ENCODE assay signal across 26 cellular contexts in genomic region chr3:10653241-10653640, GRCh38.
"Had no signal": no experiment of that assay in that cellular context is flagged by ENCODE, and none has a peak within 500 bp of the region (broad histone marks: within the 10 kb centered on the region; RNA-seq: fewer than 3 reads in every experiment).

No MANE protein-coding gene starts in this region.

- H3K9me3 Mint-ChIP-seq: activated CD4-positive, alpha-beta memory T cell treated with anti-CD3 and anti-CD28 coated beads, Interleukin-2, amount 10 ng/mL, durations not matched to agents 7 days and 5 days; activated CD4-positive, alpha-beta T cell treated with anti-CD3 and anti-CD28 coated beads, Interleukin-2, amount 10 ng/mL, durations not matched to agents 24 days and 14 days; activated T-cell treated with anti-CD3 and anti-CD28 coated beads, Interleukin-2, amount 50 U/mL, for 4 hours; activated T-helper 17 cell treated with anti-CD3 and anti-CD28 coated beads, Interleukin-2, amount 50 U/mL, for 72 hours had no signal

- H3K36me3 Mint-ChIP-seq: activated naive CD8-positive, alpha-beta T cell had no signal

- H3K27me3 ChIP-seq: body of pancreas, colonic mucosa, gastrocnemius medialis had no signal

- ATAC-seq: activated CD4-positive, alpha-beta T cell treated with anti-CD3 and anti-CD28 coated beads for 36 hours; activated T-cell treated with anti-CD3 and anti-CD28 coated beads, Interleukin-2, amount 50 U/mL, for 4 hours; activated T-helper 17 cell treated with anti-CD3 and anti-CD28 coated beads, Interleukin-2, amount 50 U/mL, for 72 hours; body of pancreas; foreskin keratinocyte; gastrocnemius medialis; heart left ventricle had no signal

- H3K27ac ChIP-seq: body of pancreas, colonic mucosa, esophagus muscularis mucosa, foreskin keratinocyte, gastrocnemius medialis, heart left ventricle had no signal

- H3K4me3 Mint-ChIP-seq: activated CD4-positive, alpha-beta memory T cell treated with anti-CD3 and anti-CD28 coated beads, Interleukin-2, amount 10 ng/mL, durations not matched to agents 7 days and 5 days; activated CD4-positive, alpha-beta T cell treated with anti-CD3 and anti-CD28 coated beads for 36 hours; activated CD4-positive, alpha-beta T cell treated with anti-CD3 and anti-CD28 coated beads, Interleukin-2, amount 10 ng/mL, durations not matched to agents 24 days and 14 days; activated naive CD8-positive, alpha-beta T cell; activated T-cell treated with anti-CD3 and anti-CD28 coated beads, Interleukin-2, amount 50 U/mL, for 4 hours; activated T-helper 17 cell treated with anti-CD3 and anti-CD28 coated beads, Interleukin-2, amount 50 U/mL, for 72 hours had no signal

- H3K4me1 ChIP-seq: body of pancreas, colonic mucosa, esophagus muscularis mucosa, foreskin keratinocyte, gastrocnemius medialis, heart left ventricle had no signal

- H3K36me3 ChIP-seq: colonic mucosa, esophagus muscularis mucosa, gastrocnemius medialis, heart left ventricle had no signal

- H3K27ac Mint-ChIP-seq: activated CD4-positive, alpha-beta memory T cell treated with anti-CD3 and anti-CD28 coated beads, Interleukin-2, amount 10 ng/mL, durations not matched to agents 7 days and 5 days; activated CD4-positive, alpha-beta T cell treated with anti-CD3 and anti-CD28 coated beads for 36 hours; activated CD4-positive, alpha-beta T cell treated with anti-CD3 and anti-CD28 coated beads, Interleukin-2, amount 10 ng/mL, durations not matched to agents 24 days and 14 days; activated naive CD8-positive, alpha-beta T cell; activated T-helper 17 cell treated with anti-CD3 and anti-CD28 coated beads, Interleukin-2, amount 50 U/mL, for 72 hours had no signal

- H3K4me3 ChIP-seq: body of pancreas, colonic mucosa, esophagus muscularis mucosa, gastrocnemius medialis, heart left ventricle had no signal

- DNase-seq: activated CD4-positive, alpha-beta memory T cell treated with anti-CD3 and anti-CD28 coated beads, Interleukin-2, amount 10 ng/mL, durations not matched to agents 7 days and 5 days; activated CD4-positive, alpha-beta T cell treated with anti-CD3 and anti-CD28 coated beads for 36 hours; activated CD4-positive, alpha-beta T cell treated with anti-CD3 and anti-CD28 coated beads, Interleukin-2, amount 10 ng/mL, durations not matched to agents 24 days and 14 days; activated CD4-positive, CD25-positive, alpha-beta regulatory T cell; activated CD4-positive, CD25-positive, alpha-beta regulatory T cell treated with anti-CD3 and anti-CD28 coated beads, Interleukin-2, amount 50 U/mL, for 72 hours; activated effector memory CD4-positive, alpha-beta T cell treated with Interleukin-2 at 50 U/mL for 16 hours; activated gamma-delta T cell treated with Interleukin-2 at 50 U/mL for 16 hours; activated naive CD4-positive, alpha-beta T cell treated with anti-CD3 and anti-CD28 coated beads, Interleukin-2, amount 50 U/mL, for 16 hours; activated naive CD4-positive, alpha-beta T cell treated with Interleukin-2 at 50 U/mL for 16 hours; activated T-cell treated with anti-CD3 and anti-CD28 coated beads, Interleukin-2, amount 50 U/mL, for 4 hours; amniotic stem cell; aorta; body of pancreas; central memory CD4-positive, alpha-beta T cell; cerebellar nuclear complex; colonic mucosa; effector memory CD4-positive, alpha-beta T cell; erythroblast; foreskin keratinocyte; gastrocnemius medialis; glutamatergic neuron; T-helper 2 cell had no signal

- H3K9me3 ChIP-seq: body of pancreas, colonic mucosa, gastrocnemius medialis had no signal

- H3K4me1 Mint-ChIP-seq: activated CD4-positive, alpha-beta memory T cell treated with anti-CD3 and anti-CD28 coated beads, Interleukin-2, amount 10 ng/mL, durations not matched to agents 7 days and 5 days; activated CD4-positive, alpha-beta T cell treated with anti-CD3 and anti-CD28 coated beads for 36 hours; activated CD4-positive, alpha-beta T cell treated with anti-CD3 and anti-CD28 coated beads, Interleukin-2, amount 10 ng/mL, durations not matched to agents 24 days and 14 days; activated T-helper 17 cell treated with anti-CD3 and anti-CD28 coated beads, Interleukin-2, amount 50 U/mL, for 72 hours had no signal
